In the genomic region with DNA sequence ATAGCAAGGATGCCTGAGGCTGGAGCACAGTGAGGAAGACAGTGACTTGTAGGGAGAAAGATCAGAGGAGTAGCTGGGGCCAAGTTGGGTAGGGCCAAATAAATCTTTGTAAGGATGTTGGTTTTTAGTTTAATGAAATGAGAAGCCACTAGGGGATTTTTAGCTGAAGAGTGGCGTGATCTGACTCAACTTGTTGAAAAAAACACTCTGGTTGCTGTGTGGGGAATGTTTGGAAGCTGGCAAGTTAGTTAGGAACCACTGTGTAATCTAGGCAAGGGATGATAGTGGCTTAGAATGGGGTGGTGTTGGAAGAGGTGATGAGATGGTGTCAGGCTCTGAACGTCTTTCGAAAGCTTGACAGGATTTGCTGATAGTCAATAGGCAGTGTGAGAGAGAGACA, we compare ENCODE assay signal across 18 cellular contexts.
"Had no signal": no experiment of that assay in that cellular context is flagged by ENCODE, and none has a peak within 500 bp of the region (broad histone marks: within the 10 kb centered on the region; RNA-seq: fewer than 3 reads in every experiment).

No MANE protein-coding gene starts in this region.

- ATAC-seq: esophagus mucosa; naive thymus-derived CD4-positive, alpha-beta T cell; stimulated activated naive CD8-positive, alpha-beta T cell treated with anti-CD3 and anti-CD28 coated beads, Interleukin-15, Interleukin-2, amounts not matched to agents 100 U/mL and 50 U/mL, for 24 hours had no signal

- H3K9me3 ChIP-seq: ascending aorta, testis had no signal

- H3K27ac ChIP-seq: SK-N-MC, testis had no signal

- H3K27me3 ChIP-seq: ascending aorta, testis had no signal

- H3K36me3 ChIP-seq: ascending aorta had no signal

- H3K4me1 ChIP-seq: testis had no signal

- H3K4me3 ChIP-seq: ascending aorta, lung, SK-N-MC, skin epidermis, testis had no signal

- DNase-seq: activated CD4-positive, alpha-beta T cell treated with anti-CD3 and anti-CD28 coated beads, Interleukin-2, amount 50 U/mL, for 4 hours; activated CD4-positive, CD25-positive, alpha-beta regulatory T cell treated with anti-CD3 and anti-CD28 coated beads, Interleukin-2, amount 50 U/mL, for 72 hours; activated naive CD4-positive, alpha-beta T cell treated with Interleukin-2 at 50 U/mL for 16 hours; activated T-cell treated with anti-CD3 and anti-CD28 coated beads for 4 hours; caudate nucleus; foreskin melanocyte; head of caudate nucleus; naive thymus-derived CD4-positive, alpha-beta T cell; stimulated activated CD4-positive, alpha-beta T cell treated with anti-CD3 and anti-CD28 coated beads, Interleukin-4, amount 100 ng/mL, for 24 hours; stimulated activated CD8-positive, alpha-beta memory T cell treated with anti-CD3 and anti-CD28 coated beads, Interleukin-4, amount 100 ng/mL, for 48 hours; stimulated activated naive CD8-positive, alpha-beta T cell treated with anti-CD3 and anti-CD28 coated beads, Interleukin-15, Interleukin-2, amounts not matched to agents 100 U/mL and 50 U/mL, for 24 hours; T-helper 9 cell; testis had no signal
